ENCODE assay signal across 11 cellular contexts in genomic region chr4:150280081-150280950, GRCh38.
A peak's percentile ranks its signal among the peaks of the same experiment; 100 is the strongest.
DNase-seq lines count a peak whose midpoint lies in the region; ATAC-seq lines count a peak whose summit lies in the region.
"Had no signal": no experiment of that assay in that cellular context is flagged by ENCODE, and none has a peak within 500 bp of the region (broad histone marks: within the 10 kb centered on the region; RNA-seq: fewer than 3 reads in every experiment).

No MANE protein-coding gene starts in this region.

- H3K4me1 ChIP-seq in BLaER1, result peaks cover 16% of the 10 kb centered on the region

- DNase-seq in NCI-H226, result peak; percentile 71
- peak in 35 of 61 donors; percentile 4 to 79 (median 34) for DNase-seq in caudate nucleus (lab: John Stamatoyannopoulos, UW)
- DNase-seq in myocyte (ENCODE audit: low read depth), result peak; percentile 84
- DNase-seq in stimulated activated CD4-positive, alpha-beta T cell treated with anti-CD3 and anti-CD28 coated beads, Interleukin-2, amount 100 ng/mL, for 24 hours, result no peak
- no peak for DNase-seq in NCI-H2171 treated with DMSO at 0.1 percent for 48 hours (lab: John Stamatoyannopoulos, UW)
- DNase-seq: activated T-cell treated with anti-CD3 and anti-CD28 coated beads, Interleukin-2, amount 50 U/mL, for 72 hours; kidney; NK-92 treated with Interleukin-12 subunit alpha and Interleukin-12 subunit beta, amount 100 ng/mL, for 24 hours had no signal

- no peaks in the 10 kb centered on the region for H3K9me3 ChIP-seq in BLaER1

- peaks cover 14% of the 10 kb centered on the region; the same call in 1 of the 2 replicates for H3K36me3 ChIP-seq in BLaER1

- H3K9ac ChIP-seq in BLaER1, result no peak overlapping the region

- no peak overlapping the region; the same call in 1 of the 2 replicates for H3K27ac ChIP-seq in BLaER1
- H3K27ac ChIP-seq in caudate nucleus (ENCODE audit: low read depth, low read length), result peak overlapping the region; percentile 64

- H3K4me2 ChIP-seq in BLaER1, result peak overlapping the region; percentile 41

- H4K20me1 ChIP-seq in BLaER1, result no peaks in the 10 kb centered on the region

- H3K4me3 ChIP-seq in BLaER1, result no peak overlapping the region

- ATAC-seq in GM18520 (IDR thresholded peaks at IDR 0.05; ENCODE audit: unreplicated experiment) (no peak), HG02970 (IDR thresholded peaks at IDR 0.05; ENCODE audit: low FRiP score, unreplicated experiment) (no peak)
- ATAC-seq: activated T-cell treated with anti-CD3 and anti-CD28 coated beads, Interleukin-2, amount 50 U/mL, for 72 hours had no signal

- no peaks in the 10 kb centered on the region for H3K27me3 ChIP-seq in BLaER1

Comparison
In these comparisons a context has a peak if more than half of its experiments do, and no peak if none do; other contexts are left out.
1. DNase-seq: peak in NCI-H226 (single experiment), caudate nucleus (35 of 61) and myocyte (single experiment); none in stimulated activated CD4-positive, alpha-beta T cell treated with anti-CD3 and anti-CD28 coated beads, Interleukin-2, amount 100 ng/mL, for 24 hours (0 of 2) and NCI-H2171 treated with DMSO at 0.1 percent for 48 hours (single experiment).